Comparison of ENCODE assay signal across 8 cellular contexts in the genomic region with DNA sequence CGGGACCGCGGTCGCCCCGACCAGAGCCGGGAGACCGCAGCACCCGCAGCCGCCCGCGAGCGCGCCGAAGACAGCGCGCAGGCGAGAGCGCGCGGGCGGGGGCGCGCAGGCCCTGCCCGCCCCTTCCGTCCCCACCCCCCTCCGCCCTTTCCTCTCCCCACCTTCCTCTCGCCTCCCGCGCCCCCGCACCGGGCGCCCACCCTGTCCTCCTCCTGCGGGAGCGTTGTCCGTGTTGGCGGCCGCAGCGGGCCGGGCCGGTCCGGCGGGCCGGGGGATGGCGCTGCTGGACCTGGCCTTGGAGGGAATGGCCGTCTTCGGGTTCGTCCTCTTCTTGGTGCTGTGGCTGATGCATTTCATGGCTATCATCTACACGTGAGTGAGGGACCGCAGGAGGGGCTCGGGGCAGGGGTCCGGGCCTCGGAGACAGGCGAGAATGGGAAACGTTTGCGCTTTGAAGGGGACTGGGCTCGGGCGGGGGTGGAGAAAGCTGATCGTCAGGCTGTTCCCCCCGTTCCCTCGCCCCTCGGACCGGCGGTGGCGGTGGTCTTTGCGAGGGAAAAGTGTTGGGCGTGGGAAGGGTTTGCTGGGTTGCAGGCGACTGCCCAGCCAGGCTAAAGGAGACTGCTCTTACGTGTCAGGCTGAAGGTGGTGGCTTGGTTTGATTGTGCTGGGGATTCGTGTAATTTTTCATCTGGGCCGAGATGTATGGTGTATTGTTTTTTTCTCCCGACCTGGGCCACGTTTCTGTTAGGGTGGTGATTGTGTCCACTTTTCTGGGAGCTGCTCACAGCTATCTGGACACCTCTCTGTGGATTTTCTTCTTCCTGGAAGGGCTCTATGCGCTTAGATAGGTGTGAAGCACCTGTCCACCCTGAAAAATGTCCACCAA. TPM values are rescaled to one million over a fixed set of nuclear protein-coding genes. Genes with fewer than 3 reads are reported as not detected.
A peak's percentile ranks its signal among the peaks of the same experiment; 100 is the strongest.
DNase-seq lines count a peak whose midpoint lies in the region; FAIRE-seq and TF ChIP-seq lines count a peak whose summit lies in the region.

No MANE protein-coding gene starts in this region.

- DNase-seq in NCI-H2029 (lab: John Stamatoyannopoulos, UW) (peak; percentile 40), NCI-H2029 treated with DMSO at 0.1 percent for 48 hours (lab: John Stamatoyannopoulos, UW) (no peak), H54 (ENCODE audit: insufficient read length, low spot score) (no peak), M059J (ENCODE audit: low read depth) (peak; percentile 64), stomach (no peak)
- peak; percentile 40 to 50 for DNase-seq in activated CD4-positive, alpha-beta T cell treated with anti-CD3 and anti-CD28 coated beads, Interleukin-2, amount 50 U/mL, for 48 hours

- H3K4me3 ChIP-seq in endocrine pancreas (ENCODE audit: control insufficient read depth, insufficient read depth, low read length) (peak overlapping the region; percentile 84), mononuclear cell (ENCODE audit: low read length) (peak overlapping the region; percentile 88), stomach (peak overlapping the region; percentile 72 to 96 (median 92))

- H3K9me3 ChIP-seq in endocrine pancreas (ENCODE audit: control insufficient read depth, low read length): no peaks in the 10 kb centered on the region
- H3K9me3 ChIP-seq in mononuclear cell (ENCODE audit: low read depth, low read length): no peaks in the 10 kb centered on the region
- no peaks in the 10 kb centered on the region for H3K9me3 ChIP-seq in stomach

- no peaks in the 10 kb centered on the region for H3K27me3 ChIP-seq in endocrine pancreas (ENCODE audit: control insufficient read depth, insufficient read depth, low read length)
- no peaks in the 10 kb centered on the region for H3K27me3 ChIP-seq in mononuclear cell (ENCODE audit: insufficient read depth, low read length)
- H3K27me3 ChIP-seq in stomach: no peaks in the 10 kb centered on the region

- TF ChIP-seq CTCF in stomach (IDR thresholded peaks at IDR 0.05): no peak

- TF ChIP-seq EP300 in stomach (IDR thresholded peaks at IDR 0.05): no peak

- TF ChIP-seq POLR2A in H54 (IDR thresholded peaks at IDR 0.05; ENCODE audit: low read depth, low read length): no peak
- TF ChIP-seq POLR2A in stomach (IDR thresholded peaks at IDR 0.05): no peak

- H3K9ac ChIP-seq in endocrine pancreas (ENCODE audit: control insufficient read depth, insufficient read depth, low read length): peak overlapping the region; percentile 45

- 0 to 1% (median 0%) methylated on average over 25 to 73 of the region's 73 CpGs for WGBS in stomach, 5 donors

- peak overlapping the region; percentile 96 to 99 (median 99) for H3K27ac ChIP-seq in stomach

- H3K36me3 ChIP-seq in endocrine pancreas (ENCODE audit: control insufficient read depth, insufficient read depth, low read length): no peaks in the 10 kb centered on the region
- H3K36me3 ChIP-seq in stomach: no peaks in the 10 kb centered on the region

- H3K4me1 ChIP-seq in endocrine pancreas (ENCODE audit: control insufficient read depth, insufficient read depth, low read length): peaks cover 11% of the 10 kb centered on the region
- H3K4me1 ChIP-seq in mononuclear cell (ENCODE audit: insufficient read depth, low read length): peaks cover 34% of the 10 kb centered on the region
- peaks cover 35 to 51% (median 42%) of the 10 kb centered on the region in 4 donors for H3K4me1 ChIP-seq in stomach

- FAIRE-seq in H54 (lab: Jason Lieb, UNC): peak; percentile 74

- intact Hi-C loops in stomach (cut with DNase I; ENCODE audit: low total_unique reads): no loop called here

RNA-seq across cellular contexts. Expression of gene UGCG, which starts 0.6 kb away (rescaled TPM):
- total RNA-seq in M059J (2014; rRNA removed; shearing (Covaris generic)): 74.1 and 99.2 TPM in 2 replicates
- total RNA-seq in mononuclear cell (76.9 TPM), stomach (100 to 1,000 TPM in 1 of 5 donors, 10 to 100 TPM in 4; 19.2 to 182 (median 42.6) TPM)
- polyA plus RNA-seq in stomach: 10 to 100 TPM; 13.7 to 17.1 (median 16.6) TPM

Comparison
In these comparisons a context has a peak if more than half of its experiments do, and no peak if none do; other contexts are left out.
1. DNase-seq: peak in NCI-H2029 (single experiment), M059J (single experiment) and activated CD4-positive, alpha-beta T cell treated with anti-CD3 and anti-CD28 coated beads, Interleukin-2, amount 50 U/mL, for 48 hours (2 of 2); none in NCI-H2029 treated with DMSO at 0.1 percent for 48 hours (single experiment), H54 (single experiment) and stomach (single experiment).
2. Peak in every context shown above with its lines, with median percentiles within 50 percentile points of each other: H3K4me3 ChIP-seq.